ENCODE assay signal across 27 cellular contexts in genomic region chr1:113534875-113535274, GRCh38.
A peak's percentile ranks its signal among the peaks of the same experiment; 100 is the strongest.
DNase-seq lines count a peak whose midpoint lies in the region; ATAC-seq, FAIRE-seq and TF ChIP-seq lines count a peak whose summit lies in the region.
"Had no signal": no experiment of that assay in that cellular context is flagged by ENCODE, and none has a peak within 500 bp of the region (broad histone marks: within the 10 kb centered on the region; RNA-seq: fewer than 3 reads in every experiment).

No MANE protein-coding gene starts in this region.

- ATAC-seq in HG03442 (IDR thresholded peaks at IDR 0.05; ENCODE audit: unreplicated experiment) (no peak), HG03432 (IDR thresholded peaks at IDR 0.05; ENCODE audit: unreplicated experiment) (no peak), Right ventricle myocardium inferior (no peak)
- ATAC-seq: lower lobe of right lung; naive thymus-derived CD8-positive, alpha-beta T cell; stimulated activated naive CD8-positive, alpha-beta T cell treated with anti-CD3 and anti-CD28 coated beads, Interleukin-15, amount 100 ng/mL, for 72 hours; WTC11 had no signal

- no peak overlapping the region for H3K27ac ChIP-seq in stomach
- H3K27ac ChIP-seq: esophagus muscularis mucosa, heart left ventricle, lower lobe of right lung, prostate gland had no signal

- DNase-seq in BE2C = peak; percentile 30
- peak; percentile 9 for DNase-seq in NCI-H774 (lab: John Stamatoyannopoulos, UW)
- peak; percentile 40 for DNase-seq in myocyte (ENCODE audit: low read depth)
- DNase-seq in stomach = no peak
- no peak for DNase-seq in Right ventricle myocardium inferior (ENCODE audit: missing footprints)
- DNase-seq: activated CD4-positive, alpha-beta T cell treated with anti-CD3 and anti-CD28 coated beads, Interleukin-2, amount 50 U/mL, for 48 hours; activated naive CD4-positive, alpha-beta T cell; activated T-cell treated with anti-CD3 and anti-CD28 coated beads for 4 hours; amygdala; caudate nucleus; CD4-positive, alpha-beta T cell; effector CD4-positive, alpha-beta T cell; heart left ventricle; KG1; lower lobe of right lung; naive thymus-derived CD8-positive, alpha-beta T cell; NCI-H2029; Right ventricle myocardium superior; stimulated activated CD4-positive, alpha-beta T cell treated with anti-CD3 and anti-CD28 coated beads, Interleukin-4, amount 100 ng/mL, for 1 hour; stimulated activated naive CD8-positive, alpha-beta T cell treated with anti-CD3 and anti-CD28 coated beads, Interleukin-15, amount 100 ng/mL, for 72 hours had no signal

- TF ChIP-seq CTCF in BE2C (IDR thresholded peaks at IDR 0.05; ENCODE audit: low read depth, low read length) (no peak), stomach (IDR thresholded peaks at IDR 0.05) (no peak)

- H3K4me3 ChIP-seq in BE2C (ENCODE audit: low read depth, low read length) (no peak overlapping the region), stomach (no peak overlapping the region)
- H3K4me3 ChIP-seq: esophagus muscularis mucosa, heart left ventricle, lower lobe of right lung, prostate gland, skin epidermis had no signal

- intact Hi-C loops in stomach (cut with DNase I; ENCODE audit: low total_unique reads) (no loop called here), Right ventricle myocardium inferior (cut with DNase I) (no loop called here)

- peak; percentile 95 for FAIRE-seq in endometrium (lab: Jason Lieb, UNC)

- no peaks in the 10 kb centered on the region; the same call in 1 of the 2 replicates for H3K36me3 ChIP-seq in BE2C
- no peaks in the 10 kb centered on the region for H3K36me3 ChIP-seq in stomach
- H3K36me3 ChIP-seq: esophagus muscularis mucosa, heart left ventricle, lower lobe of right lung, prostate gland had no signal

- TF ChIP-seq POLR2A in stomach (IDR thresholded peaks at IDR 0.05) = no peak

- H3K4me1 ChIP-seq in BE2C = peaks cover 23% of the 10 kb centered on the region
- peaks cover 0 to 13% (median 4%) of the 10 kb centered on the region in 4 donors for H3K4me1 ChIP-seq in stomach
- H3K4me1 ChIP-seq: lower lobe of right lung, prostate gland had no signal

- H3K27me3 ChIP-seq in BE2C (no peaks in the 10 kb centered on the region), stomach (no peaks in the 10 kb centered on the region)
- H3K27me3 ChIP-seq: esophagus muscularis mucosa, heart left ventricle had no signal

- TF ChIP-seq EP300 in stomach (IDR thresholded peaks at IDR 0.05) = no peak

- WGBS in stomach, 5 donors = 75 to 96% (median 89%) methylated on average over 1 of the region's 1 CpG

- H3K9me3 ChIP-seq in BE2C = no peaks in the 10 kb centered on the region
- H3K9me3 ChIP-seq in stomach = no peaks in the 10 kb centered on the region
- H3K9me3 ChIP-seq: esophagus muscularis mucosa, lower lobe of right lung, prostate gland had no signal

Comparison
In these comparisons a context has a peak if more than half of its experiments do, and no peak if none do; other contexts are left out.
1. DNase-seq: peak in BE2C (single experiment), NCI-H774 (single experiment) and myocyte (single experiment); none in stomach (single experiment) and Right ventricle myocardium inferior (single experiment).